Comparison of ENCODE assay signal across 8 cellular contexts in genomic region chr18:54671291-54671881, GRCh38.
DNase-seq lines count a peak whose midpoint lies in the region; ATAC-seq and TF ChIP-seq lines count a peak whose summit lies in the region.

No MANE protein-coding gene starts in this region.

- H3K36me3 ChIP-seq in body of pancreas (replicated peaks in 1 of 2; ENCODE audit: insufficient read depth in 1 of 2, low read depth in 2 of 2): no peaks in the 10 kb centered on the region
- no peaks in the 10 kb centered on the region for H3K36me3 ChIP-seq in lower lobe of right lung

- H3K27me3 ChIP-seq in body of pancreas (no peaks in the 10 kb centered on the region), lower lobe of right lung (ENCODE audit: low read depth) (no peaks in the 10 kb centered on the region)

- TF ChIP-seq CTCF in body of pancreas (IDR thresholded peaks at IDR 0.05): peak; percentile 34 to 66 (median 59)
- peak; percentile 54 for TF ChIP-seq CTCF in lower lobe of right lung (IDR thresholded peaks at IDR 0.05)

- no peak overlapping the region for H3K27ac Mint-ChIP-seq in T-helper 2 cell treated with Interferon-gamma antibody and Interleukin-4, amounts not matched to agents 5 μg/mL and 100 μg/mL, for 36 hours

- no peaks in the 10 kb centered on the region for H3K4me1 Mint-ChIP-seq in T-helper 2 cell treated with Interferon-gamma antibody and Interleukin-4, amounts not matched to agents 5 μg/mL and 100 μg/mL, for 36 hours (ENCODE audit: low read depth)

- no peak overlapping the region for H3K4me3 ChIP-seq in body of pancreas
- no peak overlapping the region for H3K4me3 ChIP-seq in lower lobe of right lung

- H3K27me3 Mint-ChIP-seq in T-helper 2 cell treated with Interferon-gamma antibody and Interleukin-4, amounts not matched to agents 5 μg/mL and 100 μg/mL, for 36 hours (ENCODE audit: low read depth): peaks cover 6% of the 10 kb centered on the region

- TF ChIP-seq POLR2A in body of pancreas (IDR thresholded peaks at IDR 0.05): no peak

- H3K36me3 Mint-ChIP-seq in T-helper 2 cell treated with Interferon-gamma antibody and Interleukin-4, amounts not matched to agents 5 μg/mL and 100 μg/mL, for 36 hours (ENCODE audit: low read depth): no peaks in the 10 kb centered on the region

- intact Hi-C loops in body of pancreas (cut with DNase I) (loop anchor here (10.0 kb wide), 4 partner anchors 117 to 313 kb away; partner anchors contain the start of gene CCDC68), lower lobe of right lung (cut with DNase I) (loop anchor here (10.0 kb wide), 1 partner anchor 313 kb away; no protein-coding TSS in a partner anchor)

- H3K4me3 Mint-ChIP-seq in T-helper 2 cell treated with Interferon-gamma antibody and Interleukin-4, amounts not matched to agents 5 μg/mL and 100 μg/mL, for 36 hours: no peak overlapping the region

- no peaks in the 10 kb centered on the region for H3K9me3 ChIP-seq in body of pancreas
- no peaks in the 10 kb centered on the region for H3K9me3 ChIP-seq in lower lobe of right lung

- H3K27ac ChIP-seq in body of pancreas (no peak overlapping the region), lower lobe of right lung (no peak overlapping the region)

- H3K4me1 ChIP-seq in body of pancreas: no peaks in the 10 kb centered on the region
- no peaks in the 10 kb centered on the region for H3K4me1 ChIP-seq in lower lobe of right lung

- DNase-seq in NCI-H510A treated with DMSO at 0.1 percent for 48 hours (lab: John Stamatoyannopoulos, UW): peak; percentile 65
- no peak for DNase-seq in NCI-H510A (lab: John Stamatoyannopoulos, UW)
- DNase-seq in NCI-H1105 (lab: John Stamatoyannopoulos, UW): peak; percentile 17
- no peak for DNase-seq in body of pancreas
- DNase-seq in lower lobe of right lung: no peak
- no peak for DNase-seq in T-helper 2 cell treated with Interferon-gamma antibody and Interleukin-4, amounts not matched to agents 5 μg/mL and 100 μg/mL, for 36 hours (ENCODE audit: low spot score)

- 85 to 98% methylated on average over 1 of the region's 1 CpG for WGBS in body of pancreas, 2 donors

- ATAC-seq in body of pancreas: no peak
- no peak for ATAC-seq in lower lobe of right lung
- ATAC-seq in HG03139 (IDR thresholded peaks at IDR 0.05; ENCODE audit: unreplicated experiment): no peak
- no peak for ATAC-seq in HG03354 (IDR thresholded peaks at IDR 0.05; ENCODE audit: poor library complexity, severe bottlenecking, unreplicated experiment)

- no peaks in the 10 kb centered on the region for H3K9me3 Mint-ChIP-seq in T-helper 2 cell treated with Interferon-gamma antibody and Interleukin-4, amounts not matched to agents 5 μg/mL and 100 μg/mL, for 36 hours

Comparison
In these comparisons a context has a peak if more than half of its experiments do, and no peak if none do; other contexts are left out.
1. DNase-seq: peak in NCI-H510A treated with DMSO at 0.1 percent for 48 hours (single experiment) and NCI-H1105 (single experiment); none in NCI-H510A (single experiment), body of pancreas (0 of 4), lower lobe of right lung (single experiment) and T-helper 2 cell treated with Interferon-gamma antibody and Interleukin-4, amounts not matched to agents 5 μg/mL and 100 μg/mL, for 36 hours (single experiment).